Comparison of ENCODE assay signal across 19 cellular contexts in the genomic region with DNA sequence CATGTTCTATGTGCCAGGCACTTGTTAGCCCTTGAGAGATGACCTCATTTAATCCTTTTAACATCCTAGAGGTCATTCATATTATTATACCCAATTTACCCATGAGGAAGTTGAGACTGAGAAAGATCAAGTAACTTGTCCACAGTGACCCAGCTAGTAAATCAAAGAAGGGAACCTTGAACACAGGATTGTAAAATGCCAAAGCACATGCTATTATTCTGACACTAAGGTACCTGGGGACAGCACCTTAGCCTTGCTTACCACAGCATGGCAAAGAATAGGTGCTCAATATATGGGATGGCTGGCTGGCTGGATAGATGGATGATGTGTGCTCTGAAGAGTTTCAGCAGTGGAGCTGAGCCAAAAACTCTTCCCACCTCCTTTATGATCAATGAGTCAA. TPM values are rescaled to one million over a fixed set of nuclear protein-coding genes. Genes with fewer than 3 reads are reported as not detected.
A peak's percentile ranks its signal among the peaks of the same experiment; 100 is the strongest.
DNase-seq lines count a peak whose midpoint lies in the region; ATAC-seq and TF ChIP-seq lines count a peak whose summit lies in the region.
"Had no signal": no experiment of that assay in that cellular context is flagged by ENCODE, and none has a peak within 500 bp of the region (broad histone marks: within the 10 kb centered on the region; RNA-seq: fewer than 3 reads in every experiment).

No MANE protein-coding gene starts in this region.

- no peaks in the 10 kb centered on the region; a peak in 1 of 22 replicates for H3K27me3 ChIP-seq in BLaER1 treated with 17β-estradiol and CSF1 and Interleukin-3, amounts not matched to agents 10 nM and 100 nM

- H3K9ac ChIP-seq in BLaER1 treated with 17β-estradiol and CSF1 and Interleukin-3, amounts not matched to agents 10 nM and 100 nM, result peak overlapping the region in 3 of 11 experiments; percentile 81 to 83 (median 83); a peak in 4 of 22 replicates
- H3K9ac ChIP-seq: KMS-11 had no signal

- TF ChIP-seq CTCF in mesothelial cell of epicardium (IDR thresholded peaks at IDR 0.05; ENCODE audit: unreplicated experiment), result no peak

- H3K36me3 ChIP-seq in BLaER1 treated with 17β-estradiol and CSF1 and Interleukin-3, amounts not matched to agents 10 nM and 100 nM, result no peaks in the 10 kb centered on the region

- ATAC-seq in stimulated activated effector memory CD8-positive, alpha-beta T cell treated with anti-CD3 and anti-CD28 coated beads, Interleukin-12 subunit alpha, Interleukin-12 subunit beta, amount 100 ng/mL, for 72 hours, result no peak
- ATAC-seq in HG03108 (IDR thresholded peaks at IDR 0.05; ENCODE audit: unreplicated experiment), result no peak
- ATAC-seq: Right ventricle myocardium inferior had no signal

- H3K27ac ChIP-seq in BLaER1 treated with 17β-estradiol and CSF1 and Interleukin-3, amounts not matched to agents 10 nM and 100 nM, result peak overlapping the region in 6 of 11 experiments; percentile 79 to 96 (median 91); a peak in 9 of 22 replicates
- H3K27ac ChIP-seq in caudate nucleus (ENCODE audit: low read depth, low read length), result peak overlapping the region; percentile 30
- H3K27ac ChIP-seq: KMS-11 had no signal

- no peak for DNase-seq in caudate nucleus (lab: John Stamatoyannopoulos, UW)
- DNase-seq in mesothelial cell of epicardium (ENCODE audit: low spot score in 2 of 2, unreplicated experiment in 2 of 2), result no peak
- DNase-seq in stimulated activated effector memory CD8-positive, alpha-beta T cell treated with anti-CD3 and anti-CD28 coated beads, Interleukin-12 subunit alpha, Interleukin-12 subunit beta, amount 100 ng/mL, for 72 hours (ENCODE audit: low spot score in 2 of 2), result no peak
- DNase-seq in NOMO-1 (lab: John Stamatoyannopoulos, UW; ENCODE audit: unreplicated experiment in 2 of 2), result no peak
- DNase-seq in NCI-H2107 (lab: John Stamatoyannopoulos, UW), result no peak
- DNase-seq: AML-193, DMS79, H9, IMR-90, NCI-H1105 treated with DMSO at 0.1 percent for 48 hours, NCI-H2029 treated with DMSO at 0.1 percent for 48 hours, NCI-H2171, NCI-H446, NCI-H526 treated with DMSO at 0.1 percent for 48 hours had no signal

- peak overlapping the region; percentile 47 for H3K27ac Mint-ChIP-seq in mesothelial cell of epicardium
- H3K27ac Mint-ChIP-seq in stimulated activated effector memory CD8-positive, alpha-beta T cell treated with anti-CD3 and anti-CD28 coated beads, Interleukin-12 subunit alpha, Interleukin-12 subunit beta, amount 100 ng/mL, for 72 hours, result peak overlapping the region; percentile 58
- H3K27ac Mint-ChIP-seq: CD14-positive monocyte had no signal

- H3K4me2 ChIP-seq in BLaER1 treated with 17β-estradiol and CSF1 and Interleukin-3, amounts not matched to agents 10 nM and 100 nM, result peak overlapping the region; percentile 45 to 97 (median 89)
- H3K4me2 ChIP-seq: KMS-11 had no signal

- no peaks in the 10 kb centered on the region for H3K9me3 Mint-ChIP-seq in mesothelial cell of epicardium
- H3K9me3 Mint-ChIP-seq in stimulated activated effector memory CD8-positive, alpha-beta T cell treated with anti-CD3 and anti-CD28 coated beads, Interleukin-12 subunit alpha, Interleukin-12 subunit beta, amount 100 ng/mL, for 72 hours, result no peaks in the 10 kb centered on the region

- peaks cover 59 to 95% (median 83%) of the 10 kb centered on the region in 10 experiments for H3K4me1 ChIP-seq in BLaER1 treated with 17β-estradiol and CSF1 and Interleukin-3, amounts not matched to agents 10 nM and 100 nM

- H3K4me3 ChIP-seq in BLaER1 treated with 17β-estradiol and CSF1 and Interleukin-3, amounts not matched to agents 10 nM and 100 nM, result no peak overlapping the region

- peaks cover 0 to 4% (median 0%) of the 10 kb centered on the region in 11 experiments; a peak in 1 of 22 replicates for H3K9me3 ChIP-seq in BLaER1 treated with 17β-estradiol and CSF1 and Interleukin-3, amounts not matched to agents 10 nM and 100 nM (replicated peaks in 1 of 11)

- no peaks in the 10 kb centered on the region for H3K27me3 Mint-ChIP-seq in mesothelial cell of epicardium (ENCODE audit: low read depth)

- H4K20me1 ChIP-seq in BLaER1 treated with 17β-estradiol and CSF1 and Interleukin-3, amounts not matched to agents 10 nM and 100 nM, result no peaks in the 10 kb centered on the region

- no peak overlapping the region for H3K4me3 Mint-ChIP-seq in mesothelial cell of epicardium
- no peak overlapping the region for H3K4me3 Mint-ChIP-seq in stimulated activated effector memory CD8-positive, alpha-beta T cell treated with anti-CD3 and anti-CD28 coated beads, Interleukin-12 subunit alpha, Interleukin-12 subunit beta, amount 100 ng/mL, for 72 hours
- H3K4me3 Mint-ChIP-seq: CD14-positive monocyte had no signal

- peaks cover 58% of the 10 kb centered on the region for H3K4me1 Mint-ChIP-seq in mesothelial cell of epicardium
- H3K4me1 Mint-ChIP-seq in stimulated activated effector memory CD8-positive, alpha-beta T cell treated with anti-CD3 and anti-CD28 coated beads, Interleukin-12 subunit alpha, Interleukin-12 subunit beta, amount 100 ng/mL, for 72 hours, result peaks cover 21% of the 10 kb centered on the region

- no peaks in the 10 kb centered on the region for H3K36me3 Mint-ChIP-seq in mesothelial cell of epicardium
- no peaks in the 10 kb centered on the region for H3K36me3 Mint-ChIP-seq in stimulated activated effector memory CD8-positive, alpha-beta T cell treated with anti-CD3 and anti-CD28 coated beads, Interleukin-12 subunit alpha, Interleukin-12 subunit beta, amount 100 ng/mL, for 72 hours
- H3K36me3 Mint-ChIP-seq: CD14-positive monocyte had no signal

RNA-seq across cellular contexts. Expression of a gene that starts 16.5 kb away (rescaled TPM):
- 112 to 131 TPM (median 123 TPM) in 3 replicates for total RNA-seq in mesothelial cell of epicardium
